In genomic region chr5:159099049-159099760, GRCh38 we compare ENCODE assay signal across 8 cellular contexts. TPM values are rescaled to one million over a fixed set of nuclear protein-coding genes. Genes with fewer than 3 reads are reported as not detected.
DNase-seq lines count a peak whose midpoint lies in the region; ATAC-seq and TF ChIP-seq lines count a peak whose summit lies in the region.

No MANE protein-coding gene starts in this region.

- intact Hi-C loops in left ventricle myocardium superior (cut with micrococcal nuclease): no loop called here

- H3K9ac ChIP-seq in adipocyte (ENCODE audit: low read length) (peak overlapping the region; percentile 100), rectal smooth muscle tissue (ENCODE audit: low read length) (peak overlapping the region; percentile 14)

- H3K4me1 ChIP-seq in adipocyte (ENCODE audit: control insufficient read depth, insufficient read depth, low read length) (peaks cover 41% of the 10 kb centered on the region), rectal smooth muscle tissue (ENCODE audit: control insufficient read depth, insufficient read depth, low read length) (no peaks in the 10 kb centered on the region)

- peak; percentile 15 for DNase-seq in NCI-H2196 (lab: John Stamatoyannopoulos, UW; ENCODE audit: unreplicated experiment)
- DNase-seq in NCI-H2196 treated with DMSO at 0.1 percent for 48 hours (lab: John Stamatoyannopoulos, UW; ENCODE audit: unreplicated experiment): no peak
- peak; percentile 80 for DNase-seq in adipocyte (ENCODE audit: low read depth)
- peak; percentile 60 for DNase-seq in left ventricle myocardium superior

- H3K36me3 ChIP-seq in adipocyte (ENCODE audit: control insufficient read depth, insufficient read depth, low read length, severe bottlenecking): peaks cover 16% of the 10 kb centered on the region
- no peaks in the 10 kb centered on the region for H3K36me3 ChIP-seq in rectal smooth muscle tissue (ENCODE audit: control insufficient read depth, insufficient read depth, low read length)

- H3K9me3 ChIP-seq in adipocyte (ENCODE audit: control insufficient read depth, low read length): no peaks in the 10 kb centered on the region

- peak overlapping the region; percentile 100 for H3K4me3 ChIP-seq in adipocyte (ENCODE audit: low read length)
- peak overlapping the region; percentile 75 for H3K4me3 ChIP-seq in rectal smooth muscle tissue (ENCODE audit: low read length)

- no peaks in the 10 kb centered on the region for H3K27me3 ChIP-seq in adipocyte (replicated peaks; ENCODE audit: control insufficient read depth, insufficient read depth, low read length)
- peaks cover 19% of the 10 kb centered on the region for H3K27me3 ChIP-seq in rectal smooth muscle tissue (ENCODE audit: control insufficient read depth, insufficient read depth, low read length)

- peak overlapping the region; percentile 32 for H3K27ac ChIP-seq in rectal smooth muscle tissue (ENCODE audit: low read depth, low read length)

- peak; percentile 25 for ATAC-seq in HG03097 (IDR thresholded peaks at IDR 0.05; ENCODE audit: low FRiP score, unreplicated experiment)
- ATAC-seq in left ventricle myocardium superior: peak; percentile 7
- no peak for ATAC-seq in HG03469 (IDR thresholded peaks at IDR 0.05; ENCODE audit: unreplicated experiment)

TF ChIP-seq in PFSK-1, 5 proteins besides CTCF, POLR2A, EP300 and RAD21:
- TF ChIP-seq SIN3A (IDR thresholded peaks at IDR 0.05; ENCODE audit: borderline replicate concordance, insufficient read depth, low read length) (peak; percentile 43; the same call in 1 of the 2 replicates), REST (IDR thresholded peaks at IDR 0.05; ENCODE audit: insufficient read depth in 1 of 2, low read depth in 2 of 2, low read length in 2 of 2) (no peak), FOXP2 (optimal IDR thresholded peaks at IDR 0.05; ENCODE audit: borderline replicate concordance, extremely low read depth, extremely low read length, insufficient read depth) (no peak), TAF1 (IDR thresholded peaks at IDR 0.05; ENCODE audit: borderline replicate concordance, insufficient read depth, low read length) (no peak), POLR2AphosphoS5 (IDR thresholded peaks at IDR 0.05; ENCODE audit: low read depth, low read length) (no peak)
TF ChIP-seq in PFSK-1: peak in this region for 1.

RNA-seq across cellular contexts. Expression of gene EBF1, which starts 0.5 kb away (rescaled TPM):
- polyA plus RNA-seq in PFSK-1 (2012; ENCODE audit: insufficient read length, low read depth): 30.2 TPM
- 8.5 TPM for total RNA-seq in left ventricle myocardium superior
